2 cellular contexts compared by ENCODE assay signal in genomic region chr1:6795203-6795602, GRCh38.
TF ChIP-seq lines count a peak whose summit lies in the region.

No MANE protein-coding gene starts in this region.

TF ChIP-seq in A549, 52 proteins besides CTCF, POLR2A, EP300 and RAD21:
- TF ChIP-seq, protein P1, sequence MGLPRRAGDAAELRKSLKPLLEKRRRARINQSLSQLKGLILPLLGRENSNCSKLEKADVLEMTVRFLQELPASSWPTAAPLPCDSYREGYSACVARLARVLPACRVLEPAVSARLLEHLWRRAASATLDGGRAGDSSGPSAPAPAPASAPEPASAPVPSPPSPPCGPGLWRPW (IDR thresholded peaks at IDR 0.05) = no peak
- TF ChIP-seq HDAC2 (IDR thresholded peaks at IDR 0.05) (no peak), RNF2 (IDR thresholded peaks at IDR 0.05; ENCODE audit: borderline replicate concordance, low read depth) (no peak), KDM1A (IDR thresholded peaks at IDR 0.05; ENCODE audit: low read depth) (no peak), HEYL (CRISPR knock-in tag; IDR thresholded peaks at IDR 0.05) (no peak), HOXA7 (CRISPR knock-in tag; IDR thresholded peaks at IDR 0.05) (no peak)
- TF ChIP-seq, protein P2, sequence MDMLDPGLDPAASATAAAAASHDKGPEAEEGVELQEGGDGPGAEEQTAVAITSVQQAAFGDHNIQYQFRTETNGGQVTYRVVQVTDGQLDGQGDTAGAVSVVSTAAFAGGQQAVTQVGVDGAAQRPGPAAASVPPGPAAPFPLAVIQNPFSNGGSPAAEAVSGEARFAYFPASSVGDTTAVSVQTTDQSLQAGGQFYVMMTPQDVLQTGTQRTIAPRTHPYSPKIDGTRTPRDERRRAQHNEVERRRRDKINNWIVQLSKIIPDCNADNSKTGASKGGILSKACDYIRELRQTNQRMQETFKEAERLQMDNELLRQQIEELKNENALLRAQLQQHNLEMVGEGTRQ (IDR thresholded peaks at IDR 0.05) = no peak
- TF ChIP-seq, protein P3, sequence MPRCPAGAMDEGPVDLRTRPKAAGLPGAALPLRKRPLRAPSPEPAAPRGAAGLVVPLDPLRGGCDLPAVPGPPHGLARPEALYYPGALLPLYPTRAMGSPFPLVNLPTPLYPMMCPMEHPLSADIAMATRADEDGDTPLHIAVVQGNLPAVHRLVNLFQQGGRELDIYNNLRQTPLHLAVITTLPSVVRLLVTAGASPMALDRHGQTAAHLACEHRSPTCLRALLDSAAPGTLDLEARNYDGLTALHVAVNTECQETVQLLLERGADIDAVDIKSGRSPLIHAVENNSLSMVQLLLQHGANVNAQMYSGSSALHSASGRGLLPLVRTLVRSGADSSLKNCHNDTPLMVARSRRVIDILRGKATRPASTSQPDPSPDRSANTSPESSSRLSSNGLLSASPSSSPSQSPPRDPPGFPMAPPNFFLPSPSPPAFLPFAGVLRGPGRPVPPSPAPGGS (IDR thresholded peaks at IDR 0.05) = no peak

TF ChIP-seq in K562, 482 proteins besides CTCF, POLR2A, EP300 and RAD21:
- TF ChIP-seq RBM25 (IDR thresholded peaks at IDR 0.05; ENCODE audit: low read depth, low read length, severe bottlenecking) (peak; percentile 56), ZNF121 (CRISPR knock-in tag; conservative IDR thresholded peaks at IDR 0.05) (peak; percentile 94), NELFE (IDR thresholded peaks at IDR 0.05; ENCODE audit: insufficient read depth, insufficient read length) (no peak)
